ENCODE assay signal across 8 cellular contexts in the genomic region with DNA sequence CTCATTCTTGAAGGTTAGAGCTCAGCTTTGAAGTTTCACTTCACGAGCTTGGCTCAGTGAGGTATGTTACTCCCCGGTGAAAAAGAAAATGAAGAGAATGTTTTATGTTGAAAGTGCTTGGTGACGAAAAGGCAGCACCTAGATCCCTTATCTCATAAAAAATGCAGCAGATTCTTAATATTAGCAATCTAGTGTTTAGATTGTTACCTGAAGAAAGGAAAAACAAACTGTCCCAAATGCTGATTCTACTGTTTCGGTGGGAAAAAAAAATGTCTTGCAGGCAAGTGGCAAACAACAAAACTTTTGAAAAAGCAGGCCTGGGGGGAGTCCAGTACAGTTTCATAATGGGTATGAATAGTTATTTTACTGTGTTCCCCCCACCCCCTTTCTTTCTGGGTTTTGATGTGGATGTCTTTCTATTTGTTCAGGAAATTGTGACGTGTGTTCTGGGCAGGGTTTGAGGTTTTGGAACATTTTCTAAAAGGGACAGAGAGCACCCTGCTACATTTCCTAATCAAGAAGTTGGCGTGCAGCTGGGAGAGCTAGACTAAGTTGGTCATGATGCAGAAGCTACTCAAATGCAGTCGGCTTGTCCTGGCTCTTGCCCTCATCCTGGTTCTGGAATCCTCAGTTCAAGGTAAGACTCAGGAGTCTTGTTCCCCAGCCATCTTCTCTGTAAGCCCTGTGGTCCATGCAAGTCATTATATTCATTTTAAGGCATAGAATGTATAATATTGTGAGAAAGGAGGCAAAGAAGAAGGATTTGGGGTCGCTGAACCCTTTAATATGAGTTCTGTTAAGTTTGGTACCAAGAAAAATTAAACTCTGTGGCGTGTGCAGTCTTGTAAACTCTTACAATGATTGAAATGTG. TPM values are rescaled to one million over a fixed set of nuclear protein-coding genes. Genes with fewer than 3 reads are reported as not detected.
DNase-seq lines count a peak whose midpoint lies in the region; ATAC-seq, FAIRE-seq and TF ChIP-seq lines count a peak whose summit lies in the region.

Gene SRGN, plus strand, starts transcription at position 504 of the 871 bp plus-strand sequence. Its CDS starts 55 bp downstream, at position 559.

- H3K9me3 ChIP-seq in left lung: no peaks in the 10 kb centered on the region

- no peak for FAIRE-seq in RCC 7860 (lab: Jason Lieb, UNC)

- H3K9me3 Mint-ChIP-seq in MCF 10A (ENCODE audit: unreplicated experiment): no peaks in the 10 kb centered on the region

- H3K27me3 ChIP-seq in left lung: no peaks in the 10 kb centered on the region

- peaks cover 13% of the 10 kb centered on the region for H3K4me1 Mint-ChIP-seq in MCF 10A (ENCODE audit: insufficient read depth, unreplicated experiment)

- H3K27ac Mint-ChIP-seq in MCF 10A (ENCODE audit: low read depth, unreplicated experiment): peak within 1 kb of the TSS; percentile 79

- CTCF ChIA-PET in MCF 10A (lab: Yijun Ruan, JAX): no interaction called here

- peak; percentile 57 for ATAC-seq in GM19035 (IDR thresholded peaks at IDR 0.05; ENCODE audit: unreplicated experiment)
- ATAC-seq in HG03378 (IDR thresholded peaks at IDR 0.05; ENCODE audit: unreplicated experiment): peak; percentile 59
- ATAC-seq in left lung: peak; percentile 78

- no peaks in the 10 kb centered on the region for H3K36me3 ChIP-seq in left lung

- H3K27ac ChIP-seq in left lung: peak within 1 kb of the TSS; percentile 93 to 95

- peak within 1 kb of the TSS; percentile 28 to 55 for H3K4me3 ChIP-seq in left lung

- no peaks in the 10 kb centered on the region for H3K27me3 Mint-ChIP-seq in MCF 10A (ENCODE audit: insufficient read depth, unreplicated experiment)

- H3K4me1 ChIP-seq in left lung: peaks cover 0 to 62% of the 10 kb centered on the region in 2 donors

- H3K36me3 Mint-ChIP-seq in MCF 10A (ENCODE audit: insufficient read depth, unreplicated experiment): peaks cover 7% of the 10 kb centered on the region

- DNase-seq in UCSD-AML1 (lab: John Stamatoyannopoulos, UW; ENCODE audit: unreplicated experiment) (peak; percentile 59), MCF 10A (ENCODE audit: unreplicated experiment) (peak; percentile 88), left lung (peak in 1 of 2 donors; percentile 79), HPDE6-E6E7 (ENCODE audit: extremely low spot score) (no peak), RCC 7860 (ENCODE audit: low spot score) (no peak)
- peak; percentile 59 for DNase-seq in stimulated activated CD8-positive, alpha-beta memory T cell treated with anti-CD3 and anti-CD28 coated beads, Interleukin-15, amount 100 ng/mL, for 1 hour (ENCODE audit: low read depth)

- H3K4me3 Mint-ChIP-seq in MCF 10A (ENCODE audit: unreplicated experiment): peak within 1 kb of the TSS; percentile 66

- POLR2A ChIA-PET in MCF 10A (lab: Yijun Ruan, JAX): interaction anchor here (0.6 kb wide), 1 partner anchor 83 kb away, joined by 3 read pairs; no protein-coding TSS in a partner anchor

- intact Hi-C loops in MCF 10A (cut with micrococcal nuclease) (no loop called here), left lung (cut with DNase I) (no loop called here)

- BruUV-seq in MCF 10A (replicated peaks; lab: Mats Ljungman, UMichigan): no TSS peak

- TF ChIP-seq CTCF in MCF 10A (IDR thresholded peaks at IDR 0.05; ENCODE audit: unreplicated experiment) (no peak), left lung (IDR thresholded peaks at IDR 0.05) (no peak)

RNA-seq across cellular contexts. Expression of gene SRGN, which starts in this region (rescaled TPM):
- 2.3 and 2.7 TPM in 2 replicates for total RNA-seq in MCF 10A (2022)
- total RNA-seq in left lung: 100 to 1,000 TPM; 131 to 533 TPM

Comparison
In these comparisons a context has a peak if more than half of its experiments do, and no peak if none do; other contexts are left out.
1. RNA of gene SRGN (total RNA-seq): 131 to 533 TPM in left lung; 2.3 to 2.7 TPM in MCF 10A; every median in the first group is over 10 times any median in the second.
2. DNase-seq: peak in UCSD-AML1 (single experiment), MCF 10A (single experiment) and stimulated activated CD8-positive, alpha-beta memory T cell treated with anti-CD3 and anti-CD28 coated beads, Interleukin-15, amount 100 ng/mL, for 1 hour (single experiment); none in HPDE6-E6E7 (single experiment) and RCC 7860 (single experiment).
3. Peak in every context shown above with its lines, with median percentiles within 50 percentile points of each other: ATAC-seq.